Comparison of ENCODE assay signal across 8 cellular contexts in the genomic region with DNA sequence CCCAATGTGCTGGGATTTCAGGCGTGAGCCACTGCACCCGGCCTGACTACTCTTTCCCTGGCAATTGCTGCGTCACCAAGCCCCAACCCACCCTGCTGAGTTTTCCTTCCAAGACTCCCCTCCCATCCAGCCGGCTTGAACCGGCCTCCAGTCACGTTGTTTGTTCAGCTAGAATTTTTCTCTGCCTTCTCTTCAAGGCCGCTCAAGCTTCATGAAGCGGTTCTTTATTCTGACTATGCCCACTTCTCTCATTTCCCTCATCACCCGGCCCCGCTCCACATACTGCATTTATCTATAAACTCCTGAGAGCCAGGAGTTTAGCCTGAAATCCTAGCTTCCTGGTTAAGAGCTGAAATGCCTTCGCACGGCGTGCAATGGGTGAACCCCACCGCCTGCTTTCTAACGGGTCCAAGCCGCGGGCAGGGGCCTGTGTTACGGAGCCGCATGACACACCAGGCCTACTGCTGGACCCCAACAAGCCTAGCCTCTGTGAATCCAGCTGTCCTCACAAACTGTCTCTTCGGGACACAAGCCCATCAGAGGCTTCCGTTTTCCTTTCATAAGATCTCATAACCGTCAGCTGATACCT. TPM values are rescaled to one million over a fixed set of nuclear protein-coding genes. Genes with fewer than 3 reads are reported as not detected.
A peak's percentile ranks its signal among the peaks of the same experiment; 100 is the strongest.
DNase-seq lines count a peak whose midpoint lies in the region; ATAC-seq and TF ChIP-seq lines count a peak whose summit lies in the region.

No MANE protein-coding gene starts in this region.

- DNase-seq in ELF-1 (ENCODE audit: low read depth, low spot score), result peak; percentile 53
- DNase-seq in RWPE1 (ENCODE audit: low spot score), result no peak
- no peak for DNase-seq in epithelial cell of esophagus (ENCODE audit: low read depth)
- DNase-seq in psoas muscle, result no peak
- DNase-seq in anterior cingulate cortex (lab: John Stamatoyannopoulos, UW), result no peak
- no peak for DNase-seq in GM19238 (ENCODE audit: insufficient read length, low spot score)
- no peak for DNase-seq in NCI-H446 treated with DMSO at 0.1 percent for 48 hours (lab: John Stamatoyannopoulos, UW)
- DNase-seq in NCI-H345 (lab: John Stamatoyannopoulos, UW), result no peak

- peak overlapping the region; percentile 81 for H3K4me3 ChIP-seq in epithelial cell of esophagus (ENCODE audit: low read length)
- H3K4me3 ChIP-seq in psoas muscle, result peak overlapping the region; percentile 95

- no peak for TF ChIP-seq CTCF in RWPE1 (conservative IDR thresholded peaks at IDR 0.05; ENCODE audit: low read depth)
- no peak for TF ChIP-seq CTCF in epithelial cell of esophagus (IDR thresholded peaks at IDR 0.05; ENCODE audit: insufficient read depth, low read depth, low read length, missing control alignments)
- TF ChIP-seq CTCF in psoas muscle (IDR thresholded peaks at IDR 0.05), result no peak

- no peaks in the 10 kb centered on the region for H3K4me1 ChIP-seq in psoas muscle

- H3K9me3 ChIP-seq in psoas muscle, result no peaks in the 10 kb centered on the region

- no peaks in the 10 kb centered on the region for H3K36me3 ChIP-seq in psoas muscle (ENCODE audit: insufficient read depth in 1 of 2, low read depth in 1 of 2)

- no peaks in the 10 kb centered on the region for H3K27me3 ChIP-seq in psoas muscle (ENCODE audit: insufficient read depth in 3 of 3, low read length in 2 of 3)

- WGBS in psoas muscle, 3 donors, result 88 to 90% (median 90%) methylated on average over 22 of the region's 22 CpGs

- POLR2A ChIA-PET in RWPE1 (lab: Yijun Ruan, JAX; ENCODE audit: low non-redundant PET), result no interaction called here

- peak overlapping the region; percentile 80; the same call in 1 of the 2 replicates for H3K27ac ChIP-seq in RWPE1
- H3K27ac ChIP-seq in psoas muscle, result peak overlapping the region; percentile 85

- intact Hi-C loops in psoas muscle (cut with DNase I), result no loop called here

- ATAC-seq in psoas muscle, result no peak

- CTCF ChIA-PET in RWPE1 (lab: Yijun Ruan, JAX), result interaction anchor here (0.6 to 1.2 kb wide), 2 partner anchors 23 to 408 kb away, joined by 3 to 8 read pairs; no protein-coding TSS in a partner anchor

RNA-seq across cellular contexts. Expression of a gene that starts 1.0 kb away (rescaled TPM):
- total RNA-seq in psoas muscle, result 10 to 100 TPM; 14.3 to 26.0 (median 18.3) TPM
- polyA plus RNA-seq in psoas muscle, result 10 to 100 TPM; 11.1 to 21.4 (median 14.2) TPM

RNA-seq across cellular contexts. Expression of a gene that starts 31.4 kb away (rescaled TPM):
- 10 to 100 TPM; 19.4 to 25.3 (median 23.1) TPM for total RNA-seq in psoas muscle
- 10 to 100 TPM in 2 of 3 donors, 1 to 10 TPM in 1; 2.3 to 14.9 (median 10.2) TPM for polyA plus RNA-seq in psoas muscle
